In genomic region chr14:22871200-22871961, GRCh38 we compare ENCODE assay signal across 8 cellular contexts. TPM values are rescaled to one million over a fixed set of nuclear protein-coding genes. Genes with fewer than 3 reads are reported as not detected.
A peak's percentile ranks its signal among the peaks of the same experiment; 100 is the strongest.
DNase-seq lines count a peak whose midpoint lies in the region; ATAC-seq and TF ChIP-seq lines count a peak whose summit lies in the region.

LRP10 (plus strand) TSS chr14:22871740; CDS start chr14:22872304, 564 bp downstream.

- H3K27ac Mint-ChIP-seq in activated naive CD8-positive, alpha-beta T cell treated with anti-CD3 and anti-CD28 coated beads, Interleukin-2, amount 50 U/mL, for 24 hours, result peak within 1 kb of the TSS; percentile 98

- intact Hi-C loops in cardiac septum (cut with DNase I) (loop anchor here (1.0 to 5.0 kb wide), 2 partner anchors 46 to 111 kb away; partner anchors contain the start of genes AJUBA and RBM23), posterior cingulate gyrus (cut with DNase I) (no loop called here), upper lobe of right lung (cut with DNase I) (no loop called here)

- H3K4me3 ChIP-seq in GM12864 (ENCODE audit: low read depth, low read length), result peak within 1 kb of the TSS; percentile 75
- H3K4me3 ChIP-seq in upper lobe of right lung, result peak within 1 kb of the TSS; percentile 94

- no peaks in the 10 kb centered on the region for H3K9me3 ChIP-seq in upper lobe of right lung

- peak within 1 kb of the TSS; percentile 90 for H3K4me3 Mint-ChIP-seq in activated naive CD8-positive, alpha-beta T cell treated with anti-CD3 and anti-CD28 coated beads, Interleukin-2, amount 50 U/mL, for 24 hours

- H3K27me3 ChIP-seq in upper lobe of right lung, result no peaks in the 10 kb centered on the region

- peaks cover 35% of the 10 kb centered on the region for H3K36me3 ChIP-seq in upper lobe of right lung

- no peaks in the 10 kb centered on the region for H3K27me3 Mint-ChIP-seq in activated naive CD8-positive, alpha-beta T cell treated with anti-CD3 and anti-CD28 coated beads, Interleukin-2, amount 50 U/mL, for 24 hours

- no peak for TF ChIP-seq CTCF in GM12864 (IDR thresholded peaks at IDR 0.05; ENCODE audit: low read depth, low read length, missing control alignments)
- TF ChIP-seq CTCF in upper lobe of right lung (IDR thresholded peaks at IDR 0.05), result no peak

- peak within 1 kb of the TSS; percentile 98 for H3K27ac ChIP-seq in upper lobe of right lung

- peaks cover 29% of the 10 kb centered on the region for H3K4me1 Mint-ChIP-seq in activated naive CD8-positive, alpha-beta T cell treated with anti-CD3 and anti-CD28 coated beads, Interleukin-2, amount 50 U/mL, for 24 hours

- peak; percentile 75 for ATAC-seq in HG02571 (IDR thresholded peaks at IDR 0.05; ENCODE audit: unreplicated experiment)
- peak; percentile 88 for ATAC-seq in activated naive CD8-positive, alpha-beta T cell treated with anti-CD3 and anti-CD28 coated beads, Interleukin-2, amount 50 U/mL, for 24 hours
- ATAC-seq in upper lobe of right lung, result peak; percentile 94

- no peaks in the 10 kb centered on the region for H3K9me3 Mint-ChIP-seq in activated naive CD8-positive, alpha-beta T cell treated with anti-CD3 and anti-CD28 coated beads, Interleukin-2, amount 50 U/mL, for 24 hours

- H3K36me3 Mint-ChIP-seq in activated naive CD8-positive, alpha-beta T cell treated with anti-CD3 and anti-CD28 coated beads, Interleukin-2, amount 50 U/mL, for 24 hours (ENCODE audit: low read depth), result peaks cover 6% of the 10 kb centered on the region

- H3K4me1 ChIP-seq in upper lobe of right lung, result peaks cover 25% of the 10 kb centered on the region

- DNase-seq in GM12864 (ENCODE audit: low read depth) (peak; percentile 76), NAMALWA (ENCODE audit: low spot score) (peak; percentile 95), SW 1271 (lab: John Stamatoyannopoulos, UW) (peak; percentile 85 to 96), cardiac septum (ENCODE audit: low spot score) (peak; percentile 97), posterior cingulate gyrus (peak; percentile 80 to 98 (median 86)), upper lobe of right lung (peak; percentile 97)
- peak; percentile 82 for DNase-seq in activated naive CD8-positive, alpha-beta T cell treated with anti-CD3 and anti-CD28 coated beads, Interleukin-2, amount 50 U/mL, for 24 hours

RNA-seq across cellular contexts. Expression of gene LRP10, which starts in this region (rescaled TPM):
- total RNA-seq in cardiac septum, result 71.0 TPM
- total RNA-seq in upper lobe of right lung, result 142 TPM

Comparison
In these comparisons a context has a peak if more than half of its experiments do, and no peak if none do; other contexts are left out.
1. Peak in every context shown above with its lines: DNase-seq, ATAC-seq, H3K4me3 ChIP-seq and H3K27ac ChIP-seq.